In the genomic region with DNA sequence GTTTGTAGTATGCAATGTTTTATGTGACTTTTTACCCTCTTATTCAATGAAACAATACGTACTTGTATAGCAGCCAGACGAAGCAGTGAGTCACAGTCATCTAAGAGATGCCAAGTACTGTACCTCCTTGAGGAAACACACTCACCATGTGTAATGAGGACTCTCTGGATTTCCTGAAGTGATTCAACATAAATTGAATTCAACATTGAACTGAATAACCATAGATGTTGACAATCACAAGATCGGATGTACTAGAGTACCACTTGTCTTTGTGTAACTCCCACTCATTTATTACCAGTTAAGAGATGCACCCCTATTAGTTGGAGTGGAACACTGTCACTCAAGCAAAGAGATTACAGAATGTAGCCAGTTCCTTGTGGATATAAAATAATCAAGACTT, we compare ENCODE assay signal across 11 cellular contexts.
A peak's percentile ranks its signal among the peaks of the same experiment; 100 is the strongest.
DNase-seq lines count a peak whose midpoint lies in the region; ATAC-seq and TF ChIP-seq lines count a peak whose summit lies in the region.
"Had no signal": no experiment of that assay in that cellular context is flagged by ENCODE, and none has a peak within 500 bp of the region (broad histone marks: within the 10 kb centered on the region; RNA-seq: fewer than 3 reads in every experiment).

No MANE protein-coding gene starts in this region.

- H3K4me2 ChIP-seq in PC-3 (ENCODE audit: low read length) = peak overlapping the region; percentile 57

- H3K79me2 ChIP-seq in PC-3 (ENCODE audit: low read length) = 0 out of 2 replicates have a peak, but pooled peaks cover 5% of the 10 kb centered on the region

- H3K27ac ChIP-seq in PC-3 (ENCODE audit: low read length) (peak overlapping the region; percentile 98), epithelial cell of prostate (peak overlapping the region; percentile 100), ovary (no peak overlapping the region)
- H3K27ac ChIP-seq: WERI-Rb-1 had no signal

- intact Hi-C loops in PC-3 (cut with micrococcal nuclease) (loop anchor here (1.0 kb wide), 6 partner anchors 8 to 175 kb away; partner anchors contain the start of gene HMGA2), ovary (cut with DNase I) (no loop called here)

- H3K4me1 ChIP-seq in PC-3 (ENCODE audit: insufficient read depth, low read length) (peaks cover 44% of the 10 kb centered on the region), ovary (ENCODE audit: insufficient read depth) (no peaks in the 10 kb centered on the region)

- TF ChIP-seq CTCF in PC-3 (conservative IDR thresholded peaks at IDR 0.05; ENCODE audit: low read depth, low read length) (no peak), GM10248 (IDR thresholded peaks at IDR 0.05; ENCODE audit: control extremely low read depth, extremely low read depth, low read depth, missing control alignments) (no peak), ovary (IDR thresholded peaks at IDR 0.05) (no peak)

- POLR2A ChIA-PET in PC-3 (lab: Charles Lee; ENCODE audit: unreplicated experiment) (interaction anchor here (1.0 to 1.5 kb wide), 2 partner anchors 15 to 46 kb away, joined by 4 to 5 read pairs; no protein-coding TSS in a partner anchor), GM10248 (lab: Yijun Ruan, JAX) (no interaction called here)

- H3K9ac ChIP-seq in PC-3 (ENCODE audit: low read length) = peak overlapping the region; percentile 92

- H3K36me3 ChIP-seq in PC-3 (ENCODE audit: low read depth, low read length) (no peaks in the 10 kb centered on the region), ovary (no peaks in the 10 kb centered on the region)
- H3K36me3 ChIP-seq: WERI-Rb-1 had no signal

- no peaks in the 10 kb centered on the region for H3K9me2 ChIP-seq in PC-3 (replicated peaks; ENCODE audit: low read length)

- H4K20me1 ChIP-seq in PC-3 (ENCODE audit: low read length) = no peaks in the 10 kb centered on the region

- H2AFZ ChIP-seq in PC-3 (ENCODE audit: low read length) = no peak overlapping the region

- 19 to 31% (median 20%) methylated on average over 3 of the region's 3 CpGs for WGBS in ovary, 3 donors

- ATAC-seq in PC-3 = peak; percentile 90
- no peak for ATAC-seq in GM18909 (IDR thresholded peaks at IDR 0.05; ENCODE audit: poor library complexity, unreplicated experiment)
- ATAC-seq: stimulated activated naive B cell treated with anti-CD40 and anti-IgM and Interleukin-4, amounts not matched to agents 10 μg/mL and 1 μg/mL and 100 μg/mL, for 72 hours had no signal

- H3K27me3 ChIP-seq in PC-3 (ENCODE audit: low read length) = no peaks in the 10 kb centered on the region
- H3K27me3 ChIP-seq in ovary = no peaks in the 10 kb centered on the region

- BruUV-seq in PC-3 (replicated peaks; lab: Mats Ljungman, UMichigan) = no TSS peak

- TF ChIP-seq EP300 in ovary (IDR thresholded peaks at IDR 0.05) = no peak

- TF ChIP-seq POLR2A in ovary (IDR thresholded peaks at IDR 0.05) = no peak

- CTCF ChIA-PET in PC-3 (lab: Charles Lee) = no interaction called here
- CTCF ChIA-PET in GM10248 (lab: Yijun Ruan, JAX) = interaction anchor here (1.1 kb wide), 1 partner anchor 9 kb away, joined by 4 read pairs; no protein-coding TSS in a partner anchor

- in situ Hi-C loops in Caki2 (cut with HindIII; ENCODE audit: low pct_unique_long_range_greater_than_20kb, low sequenced_read_pairs) = no loop called here

- H3K4me3 ChIP-seq in PC-3 (ENCODE audit: low read length) = no peak overlapping the region
- H3K4me3 ChIP-seq in ovary = no peak overlapping the region

- H3F3A ChIP-seq in PC-3 (ENCODE audit: low read length, unreplicated experiment) = peaks cover 21% of the 10 kb centered on the region

- H3K9me3 ChIP-seq in PC-3 (ENCODE audit: low read length) (no peaks in the 10 kb centered on the region), ovary (no peaks in the 10 kb centered on the region)

- DNase-seq in Caki2 (ENCODE audit: low read depth) (peak; percentile 91), PC-3 (peak; percentile 99), epithelial cell of prostate (ENCODE audit: low read depth, low spot score) (peak; percentile 100), pons (ENCODE audit: low spot score) (peak; percentile 22), SKM-1 (lab: John Stamatoyannopoulos, UW; ENCODE audit: unreplicated experiment) (no peak), GM10248 (ENCODE audit: extremely low spot score) (no peak), ovary (no peak)
- DNase-seq: DMS79 treated with DMSO at 0.1 percent for 48 hours; stimulated activated naive B cell treated with anti-CD40 and anti-IgM and Interleukin-4, amounts not matched to agents 10 μg/mL and 1 μg/mL and 100 μg/mL, for 72 hours; WERI-Rb-1 had no signal

Comparison
In these comparisons a context has a peak if more than half of its experiments do, and no peak if none do; other contexts are left out.
1. DNase-seq: peak in Caki2 (single experiment), PC-3 (single experiment), epithelial cell of prostate (single experiment) and pons (single experiment); none in SKM-1 (single experiment), GM10248 (single experiment) and ovary (0 of 5).
2. H3K27ac ChIP-seq: peak in PC-3 (single experiment) and epithelial cell of prostate (single experiment); none in ovary (0 of 2).